ENCODE assay signal across 10 cellular contexts in genomic region chr1:12450090-12450764, GRCh38.
DNase-seq lines count a peak whose midpoint lies in the region; ATAC-seq, FAIRE-seq and TF ChIP-seq lines count a peak whose summit lies in the region.
"Had no signal": no experiment of that assay in that cellular context is flagged by ENCODE, and none has a peak within 500 bp of the region (broad histone marks: within the 10 kb centered on the region; RNA-seq: fewer than 3 reads in every experiment).

No MANE protein-coding gene starts in this region.

- 53 to 62% methylated on average over 10 of the region's 10 CpGs for WGBS in esophagus, 2 donors
- WGBS in pancreas, 2 donors: 65 to 74% methylated on average over 10 of the region's 10 CpGs

- intact Hi-C loops in pancreas (cut with DNase I): no loop called here

- H3K27ac ChIP-seq in CD4-positive, CD25-positive, alpha-beta regulatory T cell (ENCODE audit: insufficient read depth, low read length, poor library complexity, severe bottlenecking): peak overlapping the region; percentile 68
- peak overlapping the region; percentile 89 to 90 for H3K27ac ChIP-seq in esophagus (ENCODE audit: low read depth in 2 of 2, low read length in 1 of 2)
- H3K27ac ChIP-seq in pancreas: peak overlapping the region in 3 of 4 donors; percentile 19 to 35 (median 30)

- peak overlapping the region; percentile 91 to 95 (median 92) for H3K27ac Mint-ChIP-seq in CD4-positive, CD25-positive, alpha-beta regulatory T cell

- H3K4me3 Mint-ChIP-seq in CD4-positive, CD25-positive, alpha-beta regulatory T cell: peak overlapping the region; percentile 62 to 89 (median 85)
- H3K4me3 Mint-ChIP-seq: neural crest cell had no signal

- no peak for ATAC-seq in CD4-positive, CD25-positive, alpha-beta regulatory T cell (ENCODE audit: low read depth in 2 of 2)
- ATAC-seq in pancreas (peak; percentile 17 to 61 (median 47)), HG02970 (IDR thresholded peaks at IDR 0.05; ENCODE audit: low FRiP score, unreplicated experiment) (no peak)

- no peak for TF ChIP-seq CTCF in pancreas (IDR thresholded peaks at IDR 0.05)

- no peaks in the 10 kb centered on the region for H3K27me3 Mint-ChIP-seq in CD4-positive, CD25-positive, alpha-beta regulatory T cell

- peaks cover 0 to 3% (median 0%) of the 10 kb centered on the region in 7 donors for H3K9me3 Mint-ChIP-seq in CD4-positive, CD25-positive, alpha-beta regulatory T cell
- H3K9me3 Mint-ChIP-seq: neural crest cell had no signal

- peak overlapping the region; percentile 74 for H3K4me3 ChIP-seq in CD4-positive, CD25-positive, alpha-beta regulatory T cell (ENCODE audit: low read depth, low read length)
- H3K4me3 ChIP-seq in esophagus (ENCODE audit: low read depth in 1 of 2, low read length in 2 of 2) (no peak overlapping the region), pancreas (no peak overlapping the region)

- no peaks in the 10 kb centered on the region for H3K9me3 ChIP-seq in CD4-positive, CD25-positive, alpha-beta regulatory T cell (ENCODE audit: control insufficient read depth in 2 of 2, low read length in 2 of 2)
- H3K9me3 ChIP-seq in esophagus (ENCODE audit: control insufficient read depth in 2 of 2, insufficient read depth in 1 of 2, low read depth in 1 of 2, low read length in 1 of 2): no peaks in the 10 kb centered on the region
- no peaks in the 10 kb centered on the region for H3K9me3 ChIP-seq in pancreas

- no peak for DNase-seq in CD4-positive, CD25-positive, alpha-beta regulatory T cell
- DNase-seq in NCI-H2171 (lab: John Stamatoyannopoulos, UW) (peak; percentile 77), pancreas (no peak), kidney tubule cell (ENCODE audit: low spot score) (no peak), amniotic stem cell (lab: John Stamatoyannopoulos, UW) (no peak)
- no peak for DNase-seq in effector CD4-positive, alpha-beta T cell

- peaks cover 14% of the 10 kb centered on the region for H3K36me3 ChIP-seq in CD4-positive, CD25-positive, alpha-beta regulatory T cell (ENCODE audit: control insufficient read depth, insufficient read depth, low read length)
- H3K36me3 ChIP-seq in esophagus (ENCODE audit: control insufficient read depth in 2 of 2, insufficient read depth in 2 of 2, low read length in 1 of 2): peaks cover 4% of the 10 kb centered on the region in 2 donors
- no peaks in the 10 kb centered on the region for H3K36me3 ChIP-seq in pancreas

- H3K4me1 Mint-ChIP-seq in CD4-positive, CD25-positive, alpha-beta regulatory T cell: peaks cover 35 to 94% (median 69%) of the 10 kb centered on the region in 4 donors

- FAIRE-seq in pancreas (lab: Jason Lieb, UNC): no peak
- FAIRE-seq: endometrium had no signal

- H3K27me3 ChIP-seq in CD4-positive, CD25-positive, alpha-beta regulatory T cell (ENCODE audit: control insufficient read depth, insufficient read depth, low read length): no peaks in the 10 kb centered on the region
- H3K27me3 ChIP-seq in esophagus (ENCODE audit: control insufficient read depth in 1 of 2, insufficient read depth in 2 of 2, low read length in 2 of 2) (no peaks in the 10 kb centered on the region), pancreas (no peaks in the 10 kb centered on the region)

- H3K4me1 ChIP-seq in CD4-positive, CD25-positive, alpha-beta regulatory T cell (ENCODE audit: control insufficient read depth, insufficient read depth, low read length, poor library complexity, severe bottlenecking): peaks cover 66% of the 10 kb centered on the region
- H3K4me1 ChIP-seq in esophagus (ENCODE audit: control insufficient read depth in 2 of 2, insufficient read depth in 2 of 2, low read length in 1 of 2) (peaks cover 12 to 13% of the 10 kb centered on the region in 2 donors), pancreas (peaks cover 50 to 68% (median 51%) of the 10 kb centered on the region in 3 donors)

- H3K36me3 Mint-ChIP-seq in CD4-positive, CD25-positive, alpha-beta regulatory T cell: peaks cover 34% of the 10 kb centered on the region

Comparison
In these comparisons a context has a peak if more than half of its experiments do, and no peak if none do; other contexts are left out.
1. ATAC-seq: peak in pancreas (4 of 4); none in CD4-positive, CD25-positive, alpha-beta regulatory T cell (0 of 2) and HG02970 (single experiment).
2. H3K27ac ChIP-seq: peak in every context shown above with its lines; median percentile 90 in esophagus; 68 in CD4-positive, CD25-positive, alpha-beta regulatory T cell; 30 in pancreas.